Comparison of ENCODE assay signal across 8 cellular contexts in genomic region chr12:53452159-53453077, GRCh38. TPM values are rescaled to one million over a fixed set of nuclear protein-coding genes. Genes with fewer than 3 reads are reported as not detected.
DNase-seq lines count a peak whose midpoint lies in the region; ATAC-seq and TF ChIP-seq lines count a peak whose summit lies in the region.

No MANE protein-coding gene starts in this region.

- intact Hi-C loops in OCI-LY7 (cut with micrococcal nuclease; ENCODE audit: unreplicated experiment) (loop anchor here (1.0 kb wide), 1 partner anchor 47 kb away; the partner anchor contains the start of gene MAP3K12), esophagus muscularis mucosa (cut with DNase I) (loop anchor here (5.0 kb wide), 1 partner anchor 55 kb away; the partner anchor contains the start of gene NPFF)

- TF ChIP-seq EP300 in esophagus muscularis mucosa (IDR thresholded peaks at IDR 0.05): no peak

- 0% methylated on average over 10 of the region's 82 CpGs for WGBS in esophagus muscularis mucosa

- TF ChIP-seq POLR2A in esophagus muscularis mucosa (IDR thresholded peaks at IDR 0.05; ENCODE audit: low read depth): peak; percentile 43

- peak overlapping the region; percentile 95 to 99 for H3K4me3 Mint-ChIP-seq in activated T-cell treated with anti-CD3 and anti-CD28 coated beads, Interleukin-2, amount 50 U/mL, for 72 hours

- peak overlapping the region; percentile 92 for H3K27ac Mint-ChIP-seq in activated T-cell treated with anti-CD3 and anti-CD28 coated beads, Interleukin-2, amount 50 U/mL, for 72 hours

- H3K4me1 Mint-ChIP-seq in activated T-cell treated with anti-CD3 and anti-CD28 coated beads, Interleukin-2, amount 50 U/mL, for 72 hours (ENCODE audit: low read depth): peaks cover 52% of the 10 kb centered on the region

- H3K9me3 ChIP-seq in OCI-LY7 (ENCODE audit: low read length) (no peaks in the 10 kb centered on the region), esophagus muscularis mucosa (no peaks in the 10 kb centered on the region), muscle layer of duodenum (ENCODE audit: control insufficient read depth in 1 of 2, low read length in 2 of 2) (no peaks in the 10 kb centered on the region)

- H3K9me2 ChIP-seq in OCI-LY7 (ENCODE audit: insufficient read depth, low read length): no peaks in the 10 kb centered on the region

- no TSS peak for BruUV-seq in OCI-LY7 (replicated peaks; lab: Mats Ljungman, UMichigan)

- no peaks in the 10 kb centered on the region for H3K27me3 Mint-ChIP-seq in activated T-cell treated with anti-CD3 and anti-CD28 coated beads, Interleukin-2, amount 50 U/mL, for 72 hours (ENCODE audit: low read depth)

- CTCF ChIA-PET in OCI-LY7 (lab: Charles Lee; ENCODE audit: unreplicated experiment): no interaction called here

- peak overlapping the region; percentile 99 for H3K4me3 ChIP-seq in GM12865 (ENCODE audit: low read depth, low read length)
- H3K4me3 ChIP-seq in OCI-LY7 (ENCODE audit: low read depth, low read length, poor library complexity, severe bottlenecking): peak overlapping the region; percentile 96
- H3K4me3 ChIP-seq in esophagus muscularis mucosa: peak overlapping the region; percentile 74 to 84 (median 82)
- H3K4me3 ChIP-seq in muscle layer of duodenum (ENCODE audit: low read depth in 1 of 2, low read length in 2 of 2): peak overlapping the region; percentile 82 to 95

- peaks cover 65% of the 10 kb centered on the region for H3K36me3 ChIP-seq in OCI-LY7 (ENCODE audit: insufficient read depth, low read length)
- peaks cover 40 to 47% (median 47%) of the 10 kb centered on the region in 4 donors for H3K36me3 ChIP-seq in esophagus muscularis mucosa
- peaks cover 31 to 42% of the 10 kb centered on the region in 2 donors for H3K36me3 ChIP-seq in muscle layer of duodenum (ENCODE audit: control insufficient read depth in 1 of 2, insufficient read depth in 2 of 2, low read length in 2 of 2)

- TF ChIP-seq CTCF in GM12865 (IDR thresholded peaks at IDR 0.05; ENCODE audit: insufficient read depth, low read depth, low read length, missing control alignments) (peak; percentile 46), OCI-LY7 (conservative IDR thresholded peaks at IDR 0.05; ENCODE audit: low read length) (peak; percentile 79), esophagus muscularis mucosa (IDR thresholded peaks at IDR 0.05) (peak; percentile 34 to 48 (median 40))

- peaks cover 16 to 43% of the 10 kb centered on the region in 2 donors for H3K36me3 Mint-ChIP-seq in activated T-cell treated with anti-CD3 and anti-CD28 coated beads, Interleukin-2, amount 50 U/mL, for 72 hours (ENCODE audit: insufficient read depth in 2 of 2)

- H3K9me3 Mint-ChIP-seq in activated T-cell treated with anti-CD3 and anti-CD28 coated beads, Interleukin-2, amount 50 U/mL, for 72 hours: no peaks in the 10 kb centered on the region

- peaks cover 19% of the 10 kb centered on the region for H3K4me1 ChIP-seq in OCI-LY7 (ENCODE audit: insufficient read depth, low read length, poor library complexity, severe bottlenecking)
- peaks cover 18 to 34% (median 27%) of the 10 kb centered on the region in 4 donors for H3K4me1 ChIP-seq in esophagus muscularis mucosa
- H3K4me1 ChIP-seq in muscle layer of duodenum (ENCODE audit: control insufficient read depth in 1 of 2, insufficient read depth in 2 of 2, low read length in 2 of 2): peaks cover 13 to 19% of the 10 kb centered on the region in 2 donors

- ATAC-seq in activated T-cell treated with anti-CD3 and anti-CD28 coated beads, Interleukin-2, amount 50 U/mL, for 72 hours (replicated peaks in 1 of 2): peak; percentile 36 to 42
- no peak for ATAC-seq in GM21390 (IDR thresholded peaks at IDR 0.05; ENCODE audit: unreplicated experiment)

- POLR2A ChIA-PET in OCI-LY7 (lab: Charles Lee): interaction anchor here (0.7 kb wide), 2 partner anchors 11 to 104 kb away, joined by 3 to 5 read pairs; no protein-coding TSS in a partner anchor

- H3K27ac ChIP-seq in OCI-LY7 (ENCODE audit: low read depth, low read length, poor library complexity, severe bottlenecking) (peak overlapping the region; percentile 82), esophagus muscularis mucosa (replicated peaks in 1 of 4) (peak overlapping the region; percentile 95 to 98 (median 96)), muscle layer of duodenum (ENCODE audit: low read length) (peak overlapping the region; percentile 85)

- H3K27me3 ChIP-seq in esophagus muscularis mucosa (no peaks in the 10 kb centered on the region), muscle layer of duodenum (ENCODE audit: low read depth, low read length) (no peaks in the 10 kb centered on the region)

- peak overlapping the region; percentile 98 for H3K4me2 ChIP-seq in OCI-LY7 (ENCODE audit: low read length)

- DNase-seq in GM12865 (ENCODE audit: low read depth): peak; percentile 91
- peak; percentile 77 for DNase-seq in HT1080 (ENCODE audit: low read depth)
- peak; percentile 84 for DNase-seq in OCI-LY7 (ENCODE audit: low spot score)
- peak; percentile 67 to 75 for DNase-seq in activated T-cell treated with anti-CD3 and anti-CD28 coated beads, Interleukin-2, amount 50 U/mL, for 72 hours
- peak; percentile 98 for DNase-seq in esophagus muscularis mucosa (ENCODE audit: extremely low spot score)
- peak; percentile 80 for DNase-seq in stimulated activated CD8-positive, alpha-beta memory T cell treated with anti-CD3 and anti-CD28 coated beads, Interleukin-4, amount 100 ng/mL, for 48 hours

- peaks cover 36% of the 10 kb centered on the region for H4K20me1 ChIP-seq in OCI-LY7 (ENCODE audit: insufficient read depth, low read length)

- peaks cover 53% of the 10 kb centered on the region for H3K79me2 ChIP-seq in OCI-LY7 (ENCODE audit: insufficient read depth, low read depth, low read length)

- H2AFZ ChIP-seq in OCI-LY7 (ENCODE audit: low read length): no peak overlapping the region

RNA-seq across cellular contexts. Expression of gene PCBP2, which starts 0.5 kb away (rescaled TPM):
- total RNA-seq in HT1080 (2014; rRNA removed; shearing (Covaris generic)): 166 and 243 TPM in 2 replicates
- 660 and 801 TPM in 2 replicates for polyA plus RNA-seq in HT1080 (2015; cell fraction: cytosol; rRNA removed)
- polyA plus RNA-seq in HT1080 (2015; cell fraction: nucleus; rRNA removed): 739 and 834 TPM in 2 replicates
- total RNA-seq in OCI-LY7 (2014; rRNA removed; shearing (Covaris generic)): 183 and 209 TPM in 2 replicates
- total RNA-seq in OCI-LY7 (2022): 1,015 and 1,037 TPM in 2 replicates
- 1,000 to 10,000 TPM; 1,155 to 1,265 TPM for total RNA-seq in activated T-cell treated with anti-CD3 and anti-CD28 coated beads, Interleukin-2, amount 50 U/mL, for 72 hours
- total RNA-seq in esophagus muscularis mucosa: 100 to 1,000 TPM; 275 to 374 (median 365) TPM

RNA-seq across cellular contexts. Expression of gene PRR13, which starts 10.9 kb away (rescaled TPM):
- 70.7 and 100 TPM in 2 replicates for total RNA-seq in HT1080 (2014; rRNA removed; shearing (Covaris generic))
- 89.7 and 99.4 TPM in 2 replicates for polyA plus RNA-seq in HT1080 (2015; cell fraction: cytosol; rRNA removed)
- 46.5 and 55.1 TPM in 2 replicates for polyA plus RNA-seq in HT1080 (2015; cell fraction: nucleus; rRNA removed)
- 54.1 and 83.9 TPM in 2 replicates for total RNA-seq in OCI-LY7 (2014; rRNA removed; shearing (Covaris generic))
- total RNA-seq in OCI-LY7 (2022): 219 and 230 TPM in 2 replicates
- total RNA-seq in activated T-cell treated with anti-CD3 and anti-CD28 coated beads, Interleukin-2, amount 50 U/mL, for 72 hours: 100 to 1,000 TPM; 109 to 145 TPM
- 10 to 100 TPM; 47.8 to 77.6 (median 65.3) TPM for total RNA-seq in esophagus muscularis mucosa

RNA-seq across cellular contexts. Expression of gene AMHR2, which starts 28.8 kb away (rescaled TPM):
- total RNA-seq in HT1080 (2014; rRNA removed; shearing (Covaris generic)): 0.27 TPM in 1 of 2 replicates, not detected in the other
- not detected in 2 replicates for polyA plus RNA-seq in HT1080 (2015; cell fraction: cytosol; rRNA removed)
- polyA plus RNA-seq in HT1080 (2015; cell fraction: nucleus; rRNA removed): 0.18 TPM in 1 of 2 replicates, not detected in the other
- total RNA-seq in OCI-LY7 (2014; rRNA removed; shearing (Covaris generic)): not detected in 2 replicates
- total RNA-seq in OCI-LY7 (2022): not detected in 2 replicates
- not detected for total RNA-seq in activated T-cell treated with anti-CD3 and anti-CD28 coated beads, Interleukin-2, amount 50 U/mL, for 72 hours
- under 1 TPM in 2 of 4 donors, not detected in 2; 0.33 to 0.92 TPM for total RNA-seq in esophagus muscularis mucosa

RNA-seq across cellular contexts. Expression of gene MAP3K12, which starts 46.8 kb away (rescaled TPM):
- 12.3 and 18.9 TPM in 2 replicates for total RNA-seq in HT1080 (2014; rRNA removed; shearing (Covaris generic))
- polyA plus RNA-seq in HT1080 (2015; cell fraction: cytosol; rRNA removed): 6.9 and 9.9 TPM in 2 replicates
- 76.6 and 83.4 TPM in 2 replicates for polyA plus RNA-seq in HT1080 (2015; cell fraction: nucleus; rRNA removed)
- total RNA-seq in OCI-LY7 (2014; rRNA removed; shearing (Covaris generic)): 7.2 TPM in 2 replicates
- total RNA-seq in OCI-LY7 (2022): 13.4 and 13.7 TPM in 2 replicates
- 10 to 100 TPM; 18.8 to 23.7 TPM for total RNA-seq in activated T-cell treated with anti-CD3 and anti-CD28 coated beads, Interleukin-2, amount 50 U/mL, for 72 hours
- total RNA-seq in esophagus muscularis mucosa: 10 to 100 TPM; 12.6 to 20.1 (median 18.9) TPM

RNA-seq across cellular contexts. Expression of gene TARBP2, which starts 48.7 kb away (rescaled TPM):
- 88.1 and 98.4 TPM in 2 replicates for total RNA-seq in HT1080 (2014; rRNA removed; shearing (Covaris generic))
- polyA plus RNA-seq in HT1080 (2015; cell fraction: cytosol; rRNA removed): 33.6 and 42.4 TPM in 2 replicates
- 88.7 and 97.6 TPM in 2 replicates for polyA plus RNA-seq in HT1080 (2015; cell fraction: nucleus; rRNA removed)
- total RNA-seq in OCI-LY7 (2014; rRNA removed; shearing (Covaris generic)): 49.1 and 62.6 TPM in 2 replicates
- total RNA-seq in OCI-LY7 (2022): 41.8 and 45.9 TPM in 2 replicates
- total RNA-seq in activated T-cell treated with anti-CD3 and anti-CD28 coated beads, Interleukin-2, amount 50 U/mL, for 72 hours: 10 to 100 TPM; 37.7 to 40.7 TPM
- 10 to 100 TPM; 12.7 to 16.6 (median 12.9) TPM for total RNA-seq in esophagus muscularis mucosa
